Comparison of ENCODE assay signal across 8 cellular contexts in genomic region chr2:9002637-9003365, GRCh38. TPM values are rescaled to one million over a fixed set of nuclear protein-coding genes. Genes with fewer than 3 reads are reported as not detected.
DNase-seq lines count a peak whose midpoint lies in the region; ATAC-seq and TF ChIP-seq lines count a peak whose summit lies in the region.

No MANE protein-coding gene starts in this region.

- peaks cover 3% of the 10 kb centered on the region for H3K36me3 Mint-ChIP-seq in T-helper 1 cell treated with Interleukin-12 subunit alpha and Interleukin-12 subunit beta and Interleukin-4 antibody, amounts not matched to agents 30 μg/mL and 1 μg/mL, for 36 hours (ENCODE audit: low read depth)

- H3K4me3 ChIP-seq in DOHH2 (ENCODE audit: low read length) (peak overlapping the region; percentile 87), lung (peak overlapping the region; percentile 96)

- H3F3A ChIP-seq in DOHH2 (ENCODE audit: control insufficient read depth, insufficient read depth), result peaks cover 3% of the 10 kb centered on the region

- H3K4me1 ChIP-seq in DOHH2 (ENCODE audit: control insufficient read depth, low read length) (peaks cover 45% of the 10 kb centered on the region), lung (ENCODE audit: control insufficient read depth in 2 of 2, insufficient read depth in 2 of 2, low read length in 2 of 2) (peaks cover 2 to 3% of the 10 kb centered on the region in 2 donors)

- H3K36me3 ChIP-seq in DOHH2 (ENCODE audit: control insufficient read depth, low read length) (no peaks in the 10 kb centered on the region), lung (ENCODE audit: control insufficient read depth in 2 of 2, insufficient read depth in 2 of 2, low read length in 2 of 2) (no peaks in the 10 kb centered on the region)

- H3K79me2 ChIP-seq in DOHH2 (ENCODE audit: control insufficient read depth, low read length), result peaks cover 49% of the 10 kb centered on the region

- H3K9me2 ChIP-seq in DOHH2 (replicated peaks; ENCODE audit: control insufficient read depth, low read length), result no peaks in the 10 kb centered on the region

- ATAC-seq in HG02981 (IDR thresholded peaks at IDR 0.05; ENCODE audit: unreplicated experiment) (peak; percentile 2), lung (ENCODE audit: insufficient read depth, low FRiP score) (no peak), esophagus mucosa (no peak)

- peaks cover 11% of the 10 kb centered on the region for H3K4me1 Mint-ChIP-seq in T-helper 1 cell treated with Interleukin-12 subunit alpha and Interleukin-12 subunit beta and Interleukin-4 antibody, amounts not matched to agents 30 μg/mL and 1 μg/mL, for 36 hours (ENCODE audit: low read depth)

- no peaks in the 10 kb centered on the region for H3K27me3 ChIP-seq in DOHH2 (ENCODE audit: control insufficient read depth, low read length)
- no peaks in the 10 kb centered on the region for H3K27me3 ChIP-seq in lung (ENCODE audit: control insufficient read depth, insufficient read depth)

- H3K27ac ChIP-seq in DOHH2 (ENCODE audit: low read depth, low read length) (no peak overlapping the region), lung (ENCODE audit: low read depth in 1 of 2, low read length in 1 of 2) (peak overlapping the region in 1 of 2 donors; percentile 91), substantia nigra (ENCODE audit: low read depth, low read length, poor library complexity, severe bottlenecking) (peak overlapping the region; percentile 89)

- peak overlapping the region; percentile 93 for H3K4me2 ChIP-seq in DOHH2 (ENCODE audit: low read length)

- H3K9me3 Mint-ChIP-seq in T-helper 1 cell treated with Interleukin-12 subunit alpha and Interleukin-12 subunit beta and Interleukin-4 antibody, amounts not matched to agents 30 μg/mL and 1 μg/mL, for 36 hours, result no peaks in the 10 kb centered on the region

- H3K27me3 Mint-ChIP-seq in T-helper 1 cell treated with Interleukin-12 subunit alpha and Interleukin-12 subunit beta and Interleukin-4 antibody, amounts not matched to agents 30 μg/mL and 1 μg/mL, for 36 hours (ENCODE audit: low read depth), result peaks cover 30% of the 10 kb centered on the region

- H3K9me3 ChIP-seq in DOHH2 (ENCODE audit: control insufficient read depth, insufficient read depth, low read length) (no peaks in the 10 kb centered on the region), lung (ENCODE audit: control insufficient read depth in 2 of 2, insufficient read depth in 1 of 2, low read length in 1 of 2) (no peaks in the 10 kb centered on the region)

- TF ChIP-seq CTCF in DOHH2 (IDR thresholded peaks at IDR 0.05; ENCODE audit: low read depth, low read length, poor library complexity, severe bottlenecking) (no peak), lung (IDR thresholded peaks at IDR 0.05; ENCODE audit: control extremely low read depth, extremely low read depth) (no peak)

- H3K27ac Mint-ChIP-seq in T-helper 1 cell treated with Interleukin-12 subunit alpha and Interleukin-12 subunit beta and Interleukin-4 antibody, amounts not matched to agents 30 μg/mL and 1 μg/mL, for 36 hours, result peak overlapping the region; percentile 38

- H4K20me1 ChIP-seq in DOHH2 (ENCODE audit: control insufficient read depth, insufficient read depth, low read depth, low read length), result no peaks in the 10 kb centered on the region

- DNase-seq in dermis blood vessel endothelial cell (peak; percentile 27), lung (ENCODE audit: low spot score) (no peak), substantia nigra (lab: John Stamatoyannopoulos, UW) (peak in 17 of 49 donors; percentile 9 to 56 (median 25)), NCI-H774 (lab: John Stamatoyannopoulos, UW) (no peak)

- 1 to 2% methylated on average over 36 to 44 of the region's 44 CpGs for WGBS in lung, 2 donors

- peak overlapping the region; percentile 67 for H3K4me3 Mint-ChIP-seq in T-helper 1 cell treated with Interleukin-12 subunit alpha and Interleukin-12 subunit beta and Interleukin-4 antibody, amounts not matched to agents 30 μg/mL and 1 μg/mL, for 36 hours

RNA-seq across cellular contexts. Expression of gene MBOAT2, which starts 0.7 kb away (rescaled TPM):
- total RNA-seq in dermis blood vessel endothelial cell (14.5 and 15.0 TPM in 2 replicates), lung (10 to 100 TPM; 23.0 to 72.9 TPM), esophagus mucosa (108 TPM)
- 10 to 100 TPM in 1 of 2 donors, 1 to 10 TPM in 1; 9.0 to 10.5 TPM for polyA plus RNA-seq in lung
